ENCODE assay signal across 11 cellular contexts in genomic region chr19:54509200-54509940, GRCh38. TPM values are rescaled to one million over a fixed set of nuclear protein-coding genes. Genes with fewer than 3 reads are reported as not detected.
"Had no signal": no experiment of that assay in that cellular context is flagged by ENCODE, and none has a peak within 500 bp of the region (broad histone marks: within the 10 kb centered on the region; RNA-seq: fewer than 3 reads in every experiment).

No MANE protein-coding gene starts in this region.

RNA-seq across cellular contexts. Expression of gene LAIR2, which starts 6.7 kb away (rescaled TPM):
- total RNA-seq: esophagus squamous epithelium, fibroblast of villous mesenchyme, glomerular endothelial cell, hepatocyte, left ventricle myocardium superior, osteocyte, pulmonary artery endothelial cell, uterus had no signal
- polyA plus RNA-seq: hepatocyte, keratinocyte, SK-N-SH had no signal

RNA-seq across cellular contexts. Expression of gene CDC42EP5, which starts 36.3 kb away (rescaled TPM):
- total RNA-seq: T-helper 1 cell treated with Interleukin-12 subunit alpha and Interleukin-12 subunit beta and Interleukin-4 antibody, amounts not matched to agents 30 ng/mL and 1 ng/mL, for 36 hours had no signal
